ENCODE assay signal across 12 cellular contexts in genomic region chr22:21591695-21592094, GRCh38. TPM values are rescaled to one million over a fixed set of nuclear protein-coding genes. Genes with fewer than 3 reads are reported as not detected.
DNase-seq lines count a peak whose midpoint lies in the region; ATAC-seq, FAIRE-seq and TF ChIP-seq lines count a peak whose summit lies in the region.
"Had no signal": no experiment of that assay in that cellular context is flagged by ENCODE, and none has a peak within 500 bp of the region (broad histone marks: within the 10 kb centered on the region; RNA-seq: fewer than 3 reads in every experiment).

No MANE protein-coding gene starts in this region.

- in situ Hi-C loops in GM13977 (cut with MboI; ENCODE audit: low pct_unique_long_range_greater_than_20kb, low sequenced_read_pairs, unreplicated experiment) = no loop called here

- H3K4me3 Mint-ChIP-seq in HFFc6 (no peak overlapping the region), T-cell (peak overlapping the region in 1 of 3 donors; percentile 15)

- peaks cover 0 to 52% (median 21%) of the 10 kb centered on the region in 9 donors for H3K36me3 ChIP-seq in heart right ventricle
- peaks cover 4 to 37% of the 10 kb centered on the region in 2 donors for H3K36me3 ChIP-seq in psoas muscle (ENCODE audit: insufficient read depth in 1 of 2, low read depth in 1 of 2)

- no peak for FAIRE-seq in RCC 7860 (lab: Jason Lieb, UNC)
- FAIRE-seq: colon, HTR-8/SVneo had no signal

- H3K36me3 Mint-ChIP-seq in HFFc6 (ENCODE audit: low read depth) = peaks cover 41% of the 10 kb centered on the region
- peaks cover 38% of the 10 kb centered on the region for H3K36me3 Mint-ChIP-seq in T-cell

- H3K9me3 ChIP-seq in heart right ventricle = no peaks in the 10 kb centered on the region
- H3K9me3 ChIP-seq in psoas muscle = no peaks in the 10 kb centered on the region

- H3K9me3 Mint-ChIP-seq in HFFc6 (no peaks in the 10 kb centered on the region), T-cell (no peaks in the 10 kb centered on the region)

- H3K27me3 Mint-ChIP-seq in HFFc6 (ENCODE audit: insufficient read depth) (peaks cover 4% of the 10 kb centered on the region), T-cell (no peaks in the 10 kb centered on the region)

- POLR2A ChIA-PET in T-cell (lab: Charles Lee) = no interaction called here

- TF ChIP-seq CTCF in HFFc6 (IDR thresholded peaks at IDR 0.05) (no peak), heart right ventricle (IDR thresholded peaks at IDR 0.05) (no peak), psoas muscle (IDR thresholded peaks at IDR 0.05) (no peak), GM13977 (IDR thresholded peaks at IDR 0.05; ENCODE audit: extremely low read depth, insufficient read depth, missing control alignments) (no peak)

- H3K4me1 ChIP-seq in heart right ventricle (peaks cover 13 to 87% (median 72%) of the 10 kb centered on the region in 9 donors), psoas muscle (peaks cover 57% of the 10 kb centered on the region)

- ATAC-seq in T-cell (replicated peaks in 1 of 4) (no peak), heart right ventricle (peak; percentile 63 to 86 (median 74)), psoas muscle (peak; percentile 91 to 97 (median 95))

- no peak overlapping the region for H3K4me3 ChIP-seq in heart right ventricle
- no peak overlapping the region for H3K4me3 ChIP-seq in psoas muscle
- H3K4me3 ChIP-seq: SK-N-MC had no signal

- intact Hi-C loops in heart right ventricle (cut with DNase I) (no loop called here), psoas muscle (cut with DNase I) (loop anchor here in 1 of 2 donors (5.0 kb wide), 1 partner anchor 36 kb away; no protein-coding TSS in a partner anchor)

- peak overlapping the region; percentile 45 for H3K27ac Mint-ChIP-seq in HFFc6
- H3K27ac Mint-ChIP-seq in T-cell = peak overlapping the region; percentile 33 to 55

- CTCF ChIA-PET in T-cell (lab: Charles Lee) = interaction anchor here in 1 of 2 donors (1.0 kb wide), 1 partner anchor 16 kb away, joined by 3 read pairs; no protein-coding TSS in a partner anchor

- WGBS in heart right ventricle, 2 donors = 50 to 66% methylated on average over 9 of the region's 9 CpGs
- WGBS in psoas muscle, 3 donors = 21 to 37% (median 26%) methylated on average over 9 of the region's 9 CpGs

- no peak for DNase-seq in HFFc6
- no peak for DNase-seq in T-cell
- DNase-seq in heart right ventricle = peak; percentile 56 to 57
- DNase-seq in psoas muscle = peak; percentile 51 to 85
- no peak for DNase-seq in stimulated activated CD4-positive, alpha-beta T cell treated with anti-CD3 and anti-CD28 coated beads, Interleukin-2, amount 100 ng/mL, for 48 hours
- no peak for DNase-seq in GM13977 (ENCODE audit: low spot score)
- DNase-seq in RCC 7860 (ENCODE audit: low spot score) = no peak
- DNase-seq: NCI-H1092 treated with DMSO at 0.1 percent for 48 hours, NCI-H526 had no signal

- H3K27ac ChIP-seq in heart right ventricle (peak overlapping the region in 3 of 10 donors; percentile 36 to 46 (median 40)), psoas muscle (peak overlapping the region; percentile 37)
- H3K27ac ChIP-seq: SK-N-MC had no signal

- H3K27me3 ChIP-seq in heart right ventricle = no peaks in the 10 kb centered on the region
- H3K27me3 ChIP-seq in psoas muscle (ENCODE audit: insufficient read depth in 3 of 3, low read length in 2 of 3) = no peaks in the 10 kb centered on the region

- H3K4me1 Mint-ChIP-seq in HFFc6 (ENCODE audit: low read depth) = peaks cover 54% of the 10 kb centered on the region
- peaks cover 71 to 80% (median 80%) of the 10 kb centered on the region in 3 donors for H3K4me1 Mint-ChIP-seq in T-cell

RNA-seq across cellular contexts. Expression of gene UBE2L3, which starts 24.2 kb away (rescaled TPM):
- total RNA-seq in HFFc6 (2021; fragmentation: NEBNext Ultra II Directional; extraction: Animal tissue kit (Norgen Biotek cat#: 25700)) = 10 to 100 TPM; 82.7 to 93.3 (median 88.7) TPM
- total RNA-seq in T-cell (10 to 100 TPM; 28.4 to 38.7 (median 34.3) TPM), heart right ventricle (10 to 100 TPM; 43.1 to 61.3 (median 49.5) TPM), psoas muscle (10 to 100 TPM; 44.9 to 57.3 (median 53.1) TPM)
- polyA plus RNA-seq in heart right ventricle (10 to 100 TPM; 52.1 to 63.6 TPM), psoas muscle (100 to 1,000 TPM in 1 of 3 donors, 10 to 100 TPM in 2; 51.4 to 144 (median 89.9) TPM)

RNA-seq across cellular contexts. Expression of gene YDJC, which starts 38.1 kb away (rescaled TPM):
- 10 to 100 TPM; 18.6 to 29.5 (median 20.0) TPM for total RNA-seq in HFFc6 (2021; fragmentation: NEBNext Ultra II Directional; extraction: Animal tissue kit (Norgen Biotek cat#: 25700))
- total RNA-seq in T-cell = 10 to 100 TPM; 28.3 to 69.2 (median 62.2) TPM
- total RNA-seq in heart right ventricle = 1 to 10 TPM; 2.3 to 6.1 (median 4.0) TPM
- 10 to 100 TPM; 12.7 to 26.4 TPM for polyA plus RNA-seq in heart right ventricle
- total RNA-seq in psoas muscle = 1 to 10 TPM; 2.4 to 5.4 (median 3.3) TPM
- 1 to 10 TPM; 3.6 to 5.8 (median 4.0) TPM for polyA plus RNA-seq in psoas muscle

RNA-seq across cellular contexts. Expression of gene RIMBP3C, which starts 40.4 kb away (rescaled TPM):
- total RNA-seq in HFFc6 (2021; fragmentation: NEBNext Ultra II Directional; extraction: Animal tissue kit (Norgen Biotek cat#: 25700)) = under 1 TPM in 5 of 6 experiments, not detected in 1; 0.16 to 0.43 (median 0.29) TPM
- total RNA-seq in T-cell = 1 to 10 TPM in 3 of 5 donors, not detected in 2; 2.8 to 4.7 (median 3.9) TPM
- under 1 TPM in 6 of 10 donors, not detected in 4; 0.05 to 0.32 (median 0.14) TPM for total RNA-seq in heart right ventricle
- polyA plus RNA-seq in heart right ventricle = not detected
- total RNA-seq in psoas muscle = not detected
- polyA plus RNA-seq in psoas muscle = under 1 TPM; 0.01 to 0.04 (median 0.04) TPM

RNA-seq across cellular contexts. Expression of gene CCDC116, which starts 40.9 kb away (rescaled TPM):
- total RNA-seq in HFFc6 (2021; fragmentation: NEBNext Ultra II Directional; extraction: Animal tissue kit (Norgen Biotek cat#: 25700)) = under 1 TPM; 0.16 to 0.33 (median 0.23) TPM
- total RNA-seq in T-cell (under 1 TPM in 4 of 5 donors, not detected in 1; 0.16 to 0.79 (median 0.66) TPM), heart right ventricle (under 1 TPM in 6 of 10 donors, not detected in 4; 0.11 to 0.35 (median 0.28) TPM), psoas muscle (under 1 TPM; 0.13 to 0.24 (median 0.20) TPM)
- polyA plus RNA-seq in heart right ventricle (1 to 10 TPM in 1 of 2 donors, under 1 TPM in 1; 0.19 to 1.2 TPM), psoas muscle (under 1 TPM; 0.07 to 0.32 (median 0.14) TPM)

RNA-seq across cellular contexts. Expression of gene SDF2L1, which starts 50.4 kb away (rescaled TPM):
- total RNA-seq in HFFc6 (2021; fragmentation: NEBNext Ultra II Directional; extraction: Animal tissue kit (Norgen Biotek cat#: 25700)) = 10 to 100 TPM; 49.1 to 63.5 (median 55.6) TPM
- 10 to 100 TPM; 22.1 to 55.4 (median 50.2) TPM for total RNA-seq in T-cell
- 10 to 100 TPM; 10.8 to 41.0 (median 18.2) TPM for total RNA-seq in heart right ventricle
- polyA plus RNA-seq in heart right ventricle = 100 to 1,000 TPM in 1 of 2 donors, 10 to 100 TPM in 1; 17.6 to 325 TPM
- total RNA-seq in psoas muscle = 10 to 100 TPM in 3 of 4 donors, 1 to 10 TPM in 1; 6.9 to 13.0 (median 11.6) TPM
- polyA plus RNA-seq in psoas muscle = 10 to 100 TPM; 16.8 to 53.5 (median 26.0) TPM

Comparison
In these comparisons a context has a peak if more than half of its experiments do, and no peak if none do; other contexts are left out.
1. DNase-seq: peak in heart right ventricle (2 of 2) and psoas muscle (2 of 2); none in HFFc6 (single experiment), T-cell (0 of 34), stimulated activated CD4-positive, alpha-beta T cell treated with anti-CD3 and anti-CD28 coated beads, Interleukin-2, amount 100 ng/mL, for 48 hours (0 of 2), GM13977 (single experiment) and RCC 7860 (single experiment).
2. ATAC-seq: peak in heart right ventricle (8 of 8) and psoas muscle (4 of 4); none in T-cell (0 of 4).